ENCODE assay signal across 21 cellular contexts in genomic region chr2:89811295-89811694, GRCh38.
DNase-seq lines count a peak whose midpoint lies in the region; ATAC-seq, FAIRE-seq and TF ChIP-seq lines count a peak whose summit lies in the region.
"Had no signal": no experiment of that assay in that cellular context is flagged by ENCODE, and none has a peak within 500 bp of the region (broad histone marks: within the 10 kb centered on the region; RNA-seq: fewer than 3 reads in every experiment).

No MANE protein-coding gene starts in this region.

- no peak overlapping the region for H3K4me3 ChIP-seq in HepG2 (replicated peaks in 1 of 3; ENCODE audit: insufficient read depth in 1 of 3, low read depth in 2 of 3, low read length in 3 of 3)
- no peak overlapping the region for H3K4me3 ChIP-seq in right lobe of liver
- no peak overlapping the region for H3K4me3 ChIP-seq in K562
- H3K4me3 ChIP-seq in liver (ENCODE audit: low read depth in 1 of 3, low read length in 3 of 3), result peak overlapping the region in 2 of 3 donors; percentile 15 to 55
- H3K4me3 ChIP-seq: A549 had no signal

- WGBS in HepG2 (ENCODE audit: low lambda C conversion rate), result 51% methylated on average over 11 of the region's 11 CpGs
- 60% methylated on average over 11 of the region's 11 CpGs for WGBS in right lobe of liver (ENCODE audit: insufficient coverage, low coverage, low lambda C conversion rate, missing lambda C conversion rate)
- whole genome bisulfite sequencing in K562 (ENCODE audit: insufficient coverage, low coverage, missing lambda C conversion rate), result 2% methylated on average over 11 of the region's 11 CpGs
- WGBS in liver, result 69% methylated on average over 11 of the region's 11 CpGs

- BruUV-seq in HepG2 (replicated peaks; lab: Mats Ljungman, UMichigan), result no TSS peak
- no TSS peak for BruUV-seq in K562 (replicated peaks; lab: Mats Ljungman, UMichigan)

- TF ChIP-seq CTCF in HepG2 (CRISPR knock-in tag; IDR thresholded peaks at IDR 0.05) (no peak), right lobe of liver (IDR thresholded peaks at IDR 0.05) (no peak), K562 (IDR thresholded peaks at IDR 0.05 in 2 of 3, conservative IDR thresholded peaks at IDR 0.05 in 1 of 3; ENCODE audit: insufficient read depth in 2 of 3, low read depth in 1 of 3, low read length in 3 of 3) (no peak), liver (IDR thresholded peaks at IDR 0.05; ENCODE audit: low read depth, low read length, missing input control) (no peak)

- H2AFZ ChIP-seq in HepG2 (ENCODE audit: low read length) (no peak overlapping the region), K562 (ENCODE audit: low read depth, low read length) (no peak overlapping the region)

- FAIRE-seq in HepG2 (lab: Jason Lieb, UNC) (no peak), K562 (lab: Jason Lieb, UNC) (no peak)
- FAIRE-seq: A549, D721Med, G401.6, GM12892, GM18507 had no signal

- no peak for TF ChIP-seq EP300 in HepG2 (IDR thresholded peaks at IDR 0.05; ENCODE audit: low read depth in 2 of 2, low read length in 2 of 2)
- TF ChIP-seq EP300 in HepG2 (CRISPR knock-in tag; IDR thresholded peaks at IDR 0.05; ENCODE audit: borderline replicate concordance), result no peak
- no peak for TF ChIP-seq EP300 in K562 (IDR thresholded peaks at IDR 0.05; ENCODE audit: low read length)

- H3K27ac ChIP-seq in HepG2 (ENCODE audit: extremely low read length, insufficient read depth, low read length), result no peak overlapping the region
- no peak overlapping the region for H3K27ac ChIP-seq in right lobe of liver
- H3K27ac ChIP-seq in K562 (ENCODE audit: extremely low read depth, low read depth, low read length), result no peak overlapping the region
- no peak overlapping the region for H3K27ac ChIP-seq in liver (ENCODE audit: low read depth in 1 of 2, low read length in 2 of 2)
- H3K27ac ChIP-seq: 22Rv1; A549; BLaER1 treated with 17β-estradiol and CSF1 and Interleukin-3, amounts not matched to agents 10 nM and 100 nM; C4-2B had no signal

- no peak for TF ChIP-seq RAD21 in HepG2 (CRISPR knock-in tag; IDR thresholded peaks at IDR 0.05)
- no peak for TF ChIP-seq RAD21 in K562 (CRISPR knock-in tag; conservative IDR thresholded peaks at IDR 0.05 in 1 of 2, IDR thresholded peaks at IDR 0.05 in 1 of 2)
- TF ChIP-seq RAD21 in liver (IDR thresholded peaks at IDR 0.05), result no peak

- H3K27me3 ChIP-seq in HepG2 (ENCODE audit: control insufficient read depth in 1 of 2, insufficient read depth in 2 of 2, low read length in 2 of 2) (no peaks in the 10 kb centered on the region), right lobe of liver (no peaks in the 10 kb centered on the region), K562 (ENCODE audit: control insufficient read depth in 2 of 2, insufficient read depth in 2 of 2, low read length in 2 of 2) (no peaks in the 10 kb centered on the region), liver (ENCODE audit: control insufficient read depth in 4 of 4, insufficient read depth in 4 of 4, low read length in 3 of 4) (no peaks in the 10 kb centered on the region)
- H3K27me3 ChIP-seq: BLaER1 treated with 17β-estradiol and CSF1 and Interleukin-3, amounts not matched to agents 10 nM and 100 nM had no signal

- in situ Hi-C loops in HepG2 (cut with HindIII; ENCODE audit: extremely low pct_ligation_motif_present, low pct_unique_long_range_greater_than_20kb) (no loop called here), K562 (cut with MboI) (no loop called here)

- no peaks in the 10 kb centered on the region for H3K79me2 ChIP-seq in HepG2 (ENCODE audit: insufficient read depth, low read length)
- H3K79me2 ChIP-seq in K562 (ENCODE audit: control insufficient read depth, insufficient read depth, low read length), result no peaks in the 10 kb centered on the region

- no peaks in the 10 kb centered on the region for H3K4me1 ChIP-seq in HepG2 (ENCODE audit: insufficient read depth, low read length)
- H3K4me1 ChIP-seq in right lobe of liver, result no peaks in the 10 kb centered on the region
- H3K4me1 ChIP-seq in K562 (replicated peaks in 1 of 2; ENCODE audit: control insufficient read depth in 2 of 2, insufficient read depth in 2 of 2, low read length in 2 of 2), result no peaks in the 10 kb centered on the region
- H3K4me1 ChIP-seq in liver (ENCODE audit: control insufficient read depth in 4 of 4, insufficient read depth in 4 of 4, low read length in 3 of 4), result no peaks in the 10 kb centered on the region
- H3K4me1 ChIP-seq: A549; BLaER1 treated with 17β-estradiol and CSF1 and Interleukin-3, amounts not matched to agents 10 nM and 100 nM; Caco-2 had no signal

- intact Hi-C loops in HepG2 (cut with micrococcal nuclease; ENCODE audit: unreplicated experiment), result no loop called here
- intact Hi-C loops in right lobe of liver (cut with DNase I), result no loop called here
- intact Hi-C loops in K562 (cut with micrococcal nuclease), result no loop called here

- no peaks in the 10 kb centered on the region for H4K20me1 ChIP-seq in HepG2 (ENCODE audit: insufficient read depth, low read length)
- H4K20me1 ChIP-seq in K562 (replicated peaks; ENCODE audit: control insufficient read depth, insufficient read depth, low read length), result no peaks in the 10 kb centered on the region
- H4K20me1 ChIP-seq: BLaER1 treated with 17β-estradiol and CSF1 and Interleukin-3, amounts not matched to agents 10 nM and 100 nM had no signal

- TF ChIP-seq POLR2A in HepG2 (IDR thresholded peaks at IDR 0.05; ENCODE audit: insufficient read depth in 1 of 2, low read depth in 2 of 2, low read length in 2 of 2), result no peak
- TF ChIP-seq POLR2A in right lobe of liver (IDR thresholded peaks at IDR 0.05), result no peak
- TF ChIP-seq POLR2A in K562 (conservative IDR thresholded peaks at IDR 0.05), result no peak

- DNase-seq in HepG2 (ENCODE audit: low spot score) (no peak), right lobe of liver (no peak), K562 (ENCODE audit: extremely low read depth in 1 of 4, low spot score in 3 of 4) (no peak), NCI-H2081 treated with DMSO at 0.1 percent for 48 hours (lab: John Stamatoyannopoulos, UW) (no peak)
- DNase-seq: AML-193; Caco-2; Calu3; CD4-positive, alpha-beta T cell; CD8-positive, alpha-beta T cell; DMS79 treated with DMSO at 0.1 percent for 48 hours; GF-D8 had no signal

- ATAC-seq in HepG2 (no peak), right lobe of liver (no peak), K562 (no peak), HG02973 (IDR thresholded peaks at IDR 0.05; ENCODE audit: unreplicated experiment) (no peak)
- ATAC-seq: A549; CD8-positive, alpha-beta T cell had no signal

- POLR2A ChIA-PET in HepG2 (lab: Yijun Ruan, JAX) (no interaction called here), K562 (lab: Yijun Ruan, JAX) (no interaction called here)

- H3K9me3 ChIP-seq in HepG2 (ENCODE audit: low read length) (peaks cover 22% of the 10 kb centered on the region), right lobe of liver (peaks cover 2 to 63% (median 6%) of the 10 kb centered on the region in 4 donors), K562 (replicated peaks; ENCODE audit: control insufficient read depth, insufficient read depth, low read depth, low read length) (peaks cover 8% of the 10 kb centered on the region; the same call in 1 of the 2 replicates), liver (ENCODE audit: control insufficient read depth in 4 of 4, low read length in 3 of 4) (peaks cover 7 to 86% (median 61%) of the 10 kb centered on the region in 4 donors)

- no peaks in the 10 kb centered on the region for H3K9me1 ChIP-seq in K562 (ENCODE audit: control insufficient read depth, insufficient read depth, low read length)

- CTCF ChIA-PET in HepG2 (lab: Yijun Ruan, JAX; ENCODE audit: low intra/inter-chr PET ratio, low total read pairs) (no interaction called here), K562 (lab: Yijun Ruan, JAX; ENCODE audit: low intra/inter-chr PET ratio) (no interaction called here)

- H3K36me3 ChIP-seq in HepG2 (replicated peaks in 1 of 2; ENCODE audit: control insufficient read depth in 1 of 2, insufficient read depth in 2 of 2, low read length in 2 of 2), result no peaks in the 10 kb centered on the region
- H3K36me3 ChIP-seq in right lobe of liver, result no peaks in the 10 kb centered on the region
- H3K36me3 ChIP-seq in K562 (ENCODE audit: control insufficient read depth, insufficient read depth, low read length), result no peaks in the 10 kb centered on the region
- no peaks in the 10 kb centered on the region for H3K36me3 ChIP-seq in liver (ENCODE audit: control insufficient read depth in 4 of 4, insufficient read depth in 3 of 4, low read depth in 1 of 4, low read length in 3 of 4)
- H3K36me3 ChIP-seq: BLaER1 treated with 17β-estradiol and CSF1 and Interleukin-3, amounts not matched to agents 10 nM and 100 nM had no signal

- H3K9ac ChIP-seq in HepG2 (ENCODE audit: insufficient read depth, low read depth, low read length), result no peak overlapping the region
- H3K9ac ChIP-seq in K562 (ENCODE audit: insufficient read depth in 1 of 2, low read depth in 2 of 2, low read length in 2 of 2), result no peak overlapping the region
- no peak overlapping the region for H3K9ac ChIP-seq in liver (ENCODE audit: low read depth in 1 of 2, low read length in 2 of 2)
- H3K9ac ChIP-seq: BLaER1 treated with 17β-estradiol and CSF1 and Interleukin-3, amounts not matched to agents 10 nM and 100 nM had no signal

- no peak overlapping the region for H3K4me2 ChIP-seq in HepG2 (ENCODE audit: low read depth, low read length)
- H3K4me2 ChIP-seq in K562 (ENCODE audit: insufficient read depth, low read length), result no peak overlapping the region
- H3K4me2 ChIP-seq: A549; BLaER1 treated with 17β-estradiol and CSF1 and Interleukin-3, amounts not matched to agents 10 nM and 100 nM had no signal

TF ChIP-seq in K562, 482 proteins besides CTCF, POLR2A, EP300 and RAD21 (continues in another document):
- TF ChIP-seq TSC22D4 (tag; IDR thresholded peaks at IDR 0.05) (peak; percentile 62; the same call in 1 of the 2 replicates), POLR2B (IDR thresholded peaks at IDR 0.05; ENCODE audit: low read depth, partially characterized antibody) (no peak)

TF ChIP-seq in liver, 16 proteins besides CTCF, POLR2A, EP300 and RAD21 (continues in another document):
- no peak for TF ChIP-seq FOXA2 (IDR thresholded peaks at IDR 0.05)
- no peak for TF ChIP-seq FOXA1 (IDR thresholded peaks at IDR 0.05)

Comparison
In these comparisons a context has a peak if more than half of its experiments do, and no peak if none do; other contexts are left out.
1. H3K4me3 ChIP-seq: peak in liver (2 of 3); none in HepG2 (0 of 3), right lobe of liver (0 of 3) and K562 (single experiment).
2. Of the 241 proteins assayed by ChIP-seq in both HepG2 and K562: peak only in HepG2: FOXK2, NFRKB, SRSF9 and ZNF282; only in K562: none; in both: none; in neither: 235; mixed calls (peak in some experiments, not most) for 2.